In the genomic region with DNA sequence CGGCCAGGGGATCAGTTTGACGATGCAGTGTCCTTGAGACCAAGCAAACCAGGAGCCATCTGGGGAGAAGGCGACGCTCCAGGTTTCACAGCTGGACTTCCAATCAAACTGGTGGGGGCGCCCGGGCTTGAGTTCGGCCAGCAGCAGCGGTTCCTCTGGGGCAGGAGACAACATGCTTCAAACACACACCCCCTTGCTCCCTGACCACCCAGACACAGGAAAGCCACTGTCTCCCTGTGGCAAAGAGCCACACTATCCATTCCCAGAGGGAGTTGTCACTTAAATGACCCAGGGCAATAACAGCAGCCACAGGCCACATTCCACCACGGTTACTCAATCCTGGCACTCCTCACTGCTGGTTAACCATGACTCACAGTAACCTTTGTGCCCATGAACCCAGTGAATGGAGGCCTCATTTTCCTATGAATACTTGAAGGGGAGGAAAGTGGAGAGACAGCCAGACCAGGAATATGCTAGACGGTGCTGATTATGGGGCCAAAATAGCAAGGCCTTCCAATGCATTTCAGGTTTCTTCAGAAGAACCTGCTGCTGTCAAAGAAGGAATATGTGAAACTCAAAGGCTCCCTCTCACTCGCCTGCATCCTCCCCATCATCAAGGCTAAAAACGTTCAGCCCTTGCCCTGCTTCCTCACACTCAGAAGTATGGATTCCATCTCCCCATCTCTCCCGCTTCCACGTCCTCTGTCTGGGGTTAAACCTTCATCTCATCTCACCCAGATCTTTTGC, we compare ENCODE assay signal across 8 cellular contexts. TPM values are rescaled to one million over a fixed set of nuclear protein-coding genes. Genes with fewer than 3 reads are reported as not detected.
A peak's percentile ranks its signal among the peaks of the same experiment; 100 is the strongest.
DNase-seq lines count a peak whose midpoint lies in the region; ATAC-seq, FAIRE-seq and TF ChIP-seq lines count a peak whose summit lies in the region.

No MANE protein-coding gene starts in this region.

- DNase-seq in EH (ENCODE audit: low read depth) (peak; percentile 99), RKO (ENCODE audit: low spot score) (peak; percentile 94), endothelial cell of umbilical vein (ENCODE audit: low read depth, low spot score) (peak; percentile 96), mucosa of gallbladder (ENCODE audit: low spot score) (peak; percentile 89), ureter (ENCODE audit: low spot score) (peak; percentile 88), RPMI8226 (no peak)

- POLR2A ChIA-PET in endothelial cell of umbilical vein (lab: Charles Lee): no interaction called here

- no peak for TF ChIP-seq CTCF in endothelial cell of umbilical vein (IDR thresholded peaks at IDR 0.05; ENCODE audit: extremely low read depth in 1 of 2, insufficient read depth in 1 of 2, low read depth in 1 of 2, low read length in 2 of 2)

- no peaks in the 10 kb centered on the region for H3K27me3 ChIP-seq in endothelial cell of umbilical vein (ENCODE audit: control insufficient read depth in 2 of 2, insufficient read depth in 2 of 2, low read length in 2 of 2)

- intact Hi-C loops in endothelial cell of umbilical vein (cut with micrococcal nuclease): loop anchor here (1.0 to 2.0 kb wide), 4 partner anchors 10 to 366 kb away; partner anchors contain the start of gene RFC5

- no peak overlapping the region for H3K4me3 ChIP-seq in endothelial cell of umbilical vein (replicated peaks in 1 of 3; ENCODE audit: insufficient read depth in 1 of 3, low read depth in 1 of 3, low read length in 3 of 3)

- H3K9me1 ChIP-seq in endothelial cell of umbilical vein (replicated peaks; ENCODE audit: control insufficient read depth, extremely low read depth, insufficient read depth, low read length): no peaks in the 10 kb centered on the region

- H3K27ac ChIP-seq in endothelial cell of umbilical vein (ENCODE audit: insufficient read depth, low read depth, low read length): peak overlapping the region; percentile 77

- BruUV-seq in endothelial cell of umbilical vein (replicated peaks; lab: Mats Ljungman, UMichigan): no TSS peak

- peaks cover 29% of the 10 kb centered on the region for H3K4me1 ChIP-seq in endothelial cell of umbilical vein (ENCODE audit: control insufficient read depth, extremely low read depth, insufficient read depth, low read length)

- TF ChIP-seq POLR2A in endothelial cell of umbilical vein (IDR thresholded peaks at IDR 0.05; ENCODE audit: low read depth, low read length): no peak

- peak overlapping the region; percentile 18 for H3K9ac ChIP-seq in endothelial cell of umbilical vein (replicated peaks; ENCODE audit: extremely low read depth, insufficient read depth, low read length)

- dilution Hi-C loops in endothelial cell of umbilical vein (cut with MboI; ENCODE audit: extremely low pct_ligation_motif_present, low sequenced_read_pairs): no loop called here

- H3K4me2 ChIP-seq in endothelial cell of umbilical vein (ENCODE audit: insufficient read depth, low read length): peak overlapping the region; percentile 30

- no peaks in the 10 kb centered on the region for H3K9me3 ChIP-seq in endothelial cell of umbilical vein (replicated peaks; ENCODE audit: control insufficient read depth, insufficient read depth, low read length)

- CTCF ChIA-PET in endothelial cell of umbilical vein (lab: Charles Lee): interaction anchor here (1.1 to 1.2 kb wide), 2 partner anchors 12 kb away, joined by 3 read pairs; no protein-coding TSS in a partner anchor

- no peaks in the 10 kb centered on the region for H4K20me1 ChIP-seq in endothelial cell of umbilical vein (replicated peaks; ENCODE audit: control insufficient read depth, extremely low read depth, insufficient read depth, low read length)

- peaks cover 0 to 5% of the 10 kb centered on the region in 2 experiments for H3K36me3 ChIP-seq in endothelial cell of umbilical vein (ENCODE audit: control insufficient read depth in 2 of 2, extremely low read depth in 1 of 2, insufficient read depth in 2 of 2, low read length in 2 of 2)

- ATAC-seq in HG03280 (IDR thresholded peaks at IDR 0.05; ENCODE audit: unreplicated experiment): no peak
- no peak for ATAC-seq in GM21515 (IDR thresholded peaks at IDR 0.05; ENCODE audit: unreplicated experiment)

- H3K79me2 ChIP-seq in endothelial cell of umbilical vein (ENCODE audit: control insufficient read depth, insufficient read depth, low read length): peaks cover 6% of the 10 kb centered on the region

- peak; percentile 97 for FAIRE-seq in endothelial cell of umbilical vein (lab: Jason Lieb, UNC)

- H2AFZ ChIP-seq in endothelial cell of umbilical vein (ENCODE audit: low read depth, low read length): no peak overlapping the region

TF ChIP-seq in endothelial cell of umbilical vein, 7 proteins besides CTCF, POLR2A, EP300 and RAD21:
- TF ChIP-seq MAX (IDR thresholded peaks at IDR 0.05; ENCODE audit: insufficient read depth, insufficient read length) (no peak), EZH2 (IDR thresholded peaks at IDR 0.05; ENCODE audit: borderline replicate concordance, low read depth, low read length, severe bottlenecking) (no peak), JUN (IDR thresholded peaks at IDR 0.05; ENCODE audit: borderline replicate concordance, insufficient read depth, insufficient read length, low read depth) (peak; percentile 88), POLR2AphosphoS5 (IDR thresholded peaks at IDR 0.05; ENCODE audit: insufficient read depth, low read depth, low read length) (peak; percentile 90), GATA2 (IDR thresholded peaks at IDR 0.05; ENCODE audit: insufficient read depth, insufficient read length, low read depth, low read length) (peak; percentile 48), FOS (IDR thresholded peaks at IDR 0.05; ENCODE audit: borderline replicate concordance, insufficient read depth, low read length) (peak; percentile 97), MYC (IDR thresholded peaks at IDR 0.05; ENCODE audit: low read depth, low read length) (peak; percentile 23)

RNA-seq across cellular contexts. Expression of gene WSB2, which starts 8.5 kb away (rescaled TPM):
- total RNA-seq in endothelial cell of umbilical vein (73.6 and 85.3 TPM in 2 replicates), mucosa of gallbladder (72.3 TPM), ureter (73.5 TPM)
- polyA plus RNA-seq in endothelial cell of umbilical vein: 107 and 108 TPM in 2 replicates
- polyA plus RNA-seq in endothelial cell of umbilical vein (2011; cell fraction: cytosol; rRNA removed): 99.3 and 105 TPM in 2 replicates
- 48.1 and 56.3 TPM in 2 replicates for polyA plus RNA-seq in endothelial cell of umbilical vein (2011; cell fraction: nucleus; rRNA removed)
- 60.1 and 66.7 TPM in 2 replicates for polyA plus RNA-seq in endothelial cell of umbilical vein (2012)
- 230 and 342 TPM in 2 replicates for polyA minus RNA-seq in endothelial cell of umbilical vein
- 61.2 TPM for polyA minus RNA-seq in endothelial cell of umbilical vein (2011; cell fraction: cytosol; rRNA and poly(A)+ RNA removed)
- 40.9 and 53.3 TPM in 2 replicates for polyA minus RNA-seq in endothelial cell of umbilical vein (2011; cell fraction: nucleus; rRNA and poly(A)+ RNA removed)

RNA-seq across cellular contexts. Expression of gene RFC5, which starts 36.0 kb away (rescaled TPM):
- total RNA-seq in endothelial cell of umbilical vein: 23.3 and 24.8 TPM in 2 replicates
- polyA plus RNA-seq in endothelial cell of umbilical vein: 15.1 and 18.1 TPM in 2 replicates
- 18.8 and 19.4 TPM in 2 replicates for polyA plus RNA-seq in endothelial cell of umbilical vein (2011; cell fraction: cytosol; rRNA removed)
- polyA plus RNA-seq in endothelial cell of umbilical vein (2011; cell fraction: nucleus; rRNA removed): 35.7 and 40.1 TPM in 2 replicates
- polyA plus RNA-seq in endothelial cell of umbilical vein (2012): 13.2 and 22.0 TPM in 2 replicates
- polyA minus RNA-seq in endothelial cell of umbilical vein: 21.4 and 25.0 TPM in 2 replicates
- 34.7 TPM for polyA minus RNA-seq in endothelial cell of umbilical vein (2011; cell fraction: cytosol; rRNA and poly(A)+ RNA removed)
- polyA minus RNA-seq in endothelial cell of umbilical vein (2011; cell fraction: nucleus; rRNA and poly(A)+ RNA removed): 11.9 and 16.5 TPM in 2 replicates
- 13.4 TPM for total RNA-seq in mucosa of gallbladder
- total RNA-seq in ureter: 18.4 TPM

RNA-seq across cellular contexts. Expression of gene VSIG10, which starts 51.3 kb away (rescaled TPM):
- total RNA-seq in endothelial cell of umbilical vein (38.4 and 38.6 TPM in 2 replicates), mucosa of gallbladder (48.9 TPM), ureter (37.2 TPM)
- polyA plus RNA-seq in endothelial cell of umbilical vein: 16.1 and 16.3 TPM in 2 replicates
- 12.5 and 13.9 TPM in 2 replicates for polyA plus RNA-seq in endothelial cell of umbilical vein (2011; cell fraction: cytosol; rRNA removed)
- 33.1 and 33.8 TPM in 2 replicates for polyA plus RNA-seq in endothelial cell of umbilical vein (2011; cell fraction: nucleus; rRNA removed)
- 19.3 and 21.7 TPM in 2 replicates for polyA plus RNA-seq in endothelial cell of umbilical vein (2012)
- polyA minus RNA-seq in endothelial cell of umbilical vein: 57.9 and 81.7 TPM in 2 replicates
- polyA minus RNA-seq in endothelial cell of umbilical vein (2011; cell fraction: cytosol; rRNA and poly(A)+ RNA removed): 26.2 TPM
- 29.0 and 42.3 TPM in 2 replicates for polyA minus RNA-seq in endothelial cell of umbilical vein (2011; cell fraction: nucleus; rRNA and poly(A)+ RNA removed)
